38 cellular contexts compared by ENCODE assay signal in genomic region chr3:104594491-104594890, GRCh38.
"Had no signal": no experiment of that assay in that cellular context is flagged by ENCODE, and none has a peak within 500 bp of the region (broad histone marks: within the 10 kb centered on the region; RNA-seq: fewer than 3 reads in every experiment).

No MANE protein-coding gene starts in this region.

- H3K27me3 ChIP-seq: ascending aorta, cardiac muscle cell had no signal

- H3K27ac ChIP-seq: ascending aorta, cardiac muscle cell, VCaP had no signal

- H3K36me3 Mint-ChIP-seq: activated CD4-positive, alpha-beta memory T cell treated with anti-CD3 and anti-CD28 coated beads for 36 hours; activated naive CD4-positive, alpha-beta T cell treated with anti-CD3 and anti-CD28 coated beads, Interleukin-2, amount 50 U/mL, for 72 hours; activated naive CD8-positive, alpha-beta T cell treated with anti-CD3 and anti-CD28 coated beads for 36 hours; brain had no signal

- FAIRE-seq: bronchial epithelial cell, TTC549 had no signal

- H3K9me3 Mint-ChIP-seq: activated B cell treated with CpG ODN at 0.5 μM for 24 hours; activated CD4-positive, alpha-beta memory T cell treated with anti-CD3 and anti-CD28 coated beads for 36 hours; activated CD4-positive, alpha-beta T cell treated with anti-CD3 and anti-CD28 coated beads, Interleukin-2, amount 10 ng/mL, durations not matched to agents 24 days and 14 days; activated CD8-positive, alpha-beta T cell treated with anti-CD3 and anti-CD28 coated beads for 36 hours; activated naive CD4-positive, alpha-beta T cell treated with anti-CD3 and anti-CD28 coated beads for 36 hours; activated naive CD4-positive, alpha-beta T cell treated with anti-CD3 and anti-CD28 coated beads, Interleukin-2, amount 50 U/mL, for 72 hours; activated naive CD8-positive, alpha-beta T cell treated with anti-CD3 and anti-CD28 coated beads for 36 hours; activated T-cell treated with anti-CD3 and anti-CD28 coated beads, Interleukin-2, amount 50 U/mL, for 4 hours; activated T-cell treated with anti-CD3 and anti-CD28 coated beads, Interleukin-2, amount 50 U/mL, for 72 hours; activated T-helper 1 cell treated with anti-CD3 and anti-CD28 coated beads, Interleukin-12 subunit alpha, Interleukin-12 subunit beta, Interleukin-2, Interleukin-4 antibody, amounts not matched to agents 30 ng/mL and 10 ng/mL and 1 ng/mL, durations not matched to agents 14 hours and 24 hours and 36 hours; activated T-helper 17 cell treated with anti-CD3 and anti-CD28 coated beads, Interleukin-2, amount 50 U/mL, for 72 hours; central memory CD8-positive, alpha-beta T cell; T-helper 1 cell treated with Interleukin-12 subunit alpha and Interleukin-12 subunit beta and Interleukin-4 antibody, amounts not matched to agents 30 μg/mL and 1 μg/mL, for 36 hours; T-helper 2 cell treated with Interferon-gamma antibody and Interleukin-4, amounts not matched to agents 5 μg/mL and 100 μg/mL, for 36 hours had no signal

- H3K27ac Mint-ChIP-seq: activated B cell treated with CpG ODN at 0.5 μM for 24 hours; activated CD4-positive, alpha-beta memory T cell treated with anti-CD3 and anti-CD28 coated beads for 36 hours; activated CD4-positive, alpha-beta T cell treated with anti-CD3 and anti-CD28 coated beads, Interleukin-2, amount 10 ng/mL, durations not matched to agents 24 days and 14 days; activated CD8-positive, alpha-beta T cell treated with anti-CD3 and anti-CD28 coated beads for 36 hours; activated naive CD4-positive, alpha-beta T cell treated with anti-CD3 and anti-CD28 coated beads for 36 hours; activated naive CD4-positive, alpha-beta T cell treated with anti-CD3 and anti-CD28 coated beads, Interleukin-2, amount 50 U/mL, for 72 hours; activated naive CD8-positive, alpha-beta T cell treated with anti-CD3 and anti-CD28 coated beads for 36 hours; activated T-cell treated with anti-CD3 and anti-CD28 coated beads, Interleukin-2, amount 50 U/mL, for 72 hours; activated T-helper 1 cell treated with anti-CD3 and anti-CD28 coated beads, Interleukin-12 subunit alpha, Interleukin-12 subunit beta, Interleukin-2, Interleukin-4 antibody, amounts not matched to agents 30 ng/mL and 10 ng/mL and 1 ng/mL, durations not matched to agents 14 hours and 24 hours and 36 hours; activated T-helper 17 cell treated with anti-CD3 and anti-CD28 coated beads, Interleukin-2, amount 50 U/mL, for 72 hours; brain; T-helper 1 cell treated with Interleukin-12 subunit alpha and Interleukin-12 subunit beta and Interleukin-4 antibody, amounts not matched to agents 30 μg/mL and 1 μg/mL, for 36 hours; T-helper 2 cell treated with Interferon-gamma antibody and Interleukin-4, amounts not matched to agents 5 μg/mL and 100 μg/mL, for 36 hours had no signal

- H3K4me3 ChIP-seq: ascending aorta, cardiac muscle cell had no signal

- DNase-seq: activated B cell treated with CpG ODN at 0.5 μM for 24 hours; activated CD4-positive, alpha-beta memory T cell treated with anti-CD3 and anti-CD28 coated beads for 36 hours; activated CD4-positive, alpha-beta T cell treated with anti-CD3 and anti-CD28 coated beads for 4 hours; activated CD4-positive, alpha-beta T cell treated with anti-CD3 and anti-CD28 coated beads, Interleukin-2, amount 10 ng/mL, durations not matched to agents 24 days and 14 days; activated CD4-positive, alpha-beta T cell treated with anti-CD3 and anti-CD28 coated beads, Interleukin-2, amount 50 U/mL, for 1 hour; activated CD4-positive, alpha-beta T cell treated with anti-CD3 and anti-CD28 coated beads, Interleukin-2, amount 50 U/mL, for 4 hours; activated CD4-positive, CD25-positive, alpha-beta regulatory T cell treated with anti-CD3 and anti-CD28 coated beads, Interleukin-2, amount 50 U/mL, for 72 hours; activated CD8-positive, alpha-beta memory T cell treated with anti-CD3 and anti-CD28 coated beads, Interleukin-2, amount 50 U/mL, for 4 hours; activated CD8-positive, alpha-beta T cell treated with anti-CD3 and anti-CD28 coated beads for 36 hours; activated effector memory CD4-positive, alpha-beta T cell treated with anti-CD3 and anti-CD28 coated beads, Interleukin-2, amount 50 U/mL, for 16 hours; activated gamma-delta T cell treated with Interleukin-2 at 50 U/mL for 16 hours; activated naive CD4-positive, alpha-beta T cell; activated naive CD4-positive, alpha-beta T cell treated with anti-CD3 and anti-CD28 coated beads for 36 hours; activated naive CD4-positive, alpha-beta T cell treated with anti-CD3 and anti-CD28 coated beads, Interleukin-2, amount 50 U/mL, for 16 hours; activated naive CD8-positive, alpha-beta T cell treated with anti-CD3 and anti-CD28 coated beads for 36 hours; activated T-cell treated with anti-CD3 and anti-CD28 coated beads for 4 hours; activated T-cell treated with anti-CD3 and anti-CD28 coated beads, Interleukin-2, amount 50 U/mL, for 1 hour; activated T-cell treated with anti-CD3 and anti-CD28 coated beads, Interleukin-2, amount 50 U/mL, for 4 hours; activated T-cell treated with anti-CD3 and anti-CD28 coated beads, Interleukin-2, amount 50 U/mL, for 72 hours; amygdala; anterior cingulate cortex; caudate nucleus; cerebellar nuclear complex; T-helper 1 cell; T-helper 2 cell; T-helper 9 cell had no signal

- H3K4me1 Mint-ChIP-seq: activated CD4-positive, alpha-beta T cell treated with anti-CD3 and anti-CD28 coated beads, Interleukin-2, amount 10 ng/mL, durations not matched to agents 24 days and 14 days; activated T-helper 17 cell treated with anti-CD3 and anti-CD28 coated beads, Interleukin-2, amount 50 U/mL, for 72 hours; central memory CD8-positive, alpha-beta T cell had no signal

- H3K4me3 Mint-ChIP-seq: activated B cell treated with CpG ODN at 0.5 μM for 24 hours; activated CD4-positive, alpha-beta memory T cell treated with anti-CD3 and anti-CD28 coated beads for 36 hours; activated CD4-positive, alpha-beta T cell treated with anti-CD3 and anti-CD28 coated beads, Interleukin-2, amount 10 ng/mL, durations not matched to agents 24 days and 14 days; activated CD8-positive, alpha-beta T cell treated with anti-CD3 and anti-CD28 coated beads for 36 hours; activated naive CD4-positive, alpha-beta T cell treated with anti-CD3 and anti-CD28 coated beads for 36 hours; activated naive CD8-positive, alpha-beta T cell treated with anti-CD3 and anti-CD28 coated beads for 36 hours; activated T-cell treated with anti-CD3 and anti-CD28 coated beads, Interleukin-2, amount 50 U/mL, for 4 hours; activated T-cell treated with anti-CD3 and anti-CD28 coated beads, Interleukin-2, amount 50 U/mL, for 72 hours; activated T-helper 1 cell treated with anti-CD3 and anti-CD28 coated beads, Interleukin-12 subunit alpha, Interleukin-12 subunit beta, Interleukin-2, Interleukin-4 antibody, amounts not matched to agents 30 ng/mL and 10 ng/mL and 1 ng/mL, durations not matched to agents 14 hours and 24 hours and 36 hours; activated T-helper 17 cell treated with anti-CD3 and anti-CD28 coated beads, Interleukin-2, amount 50 U/mL, for 72 hours; brain; central memory CD8-positive, alpha-beta T cell; T-helper 1 cell treated with Interleukin-12 subunit alpha and Interleukin-12 subunit beta and Interleukin-4 antibody, amounts not matched to agents 30 μg/mL and 1 μg/mL, for 36 hours; T-helper 2 cell treated with Interferon-gamma antibody and Interleukin-4, amounts not matched to agents 5 μg/mL and 100 μg/mL, for 36 hours had no signal

- H3K27me3 Mint-ChIP-seq: activated B cell treated with CpG ODN at 0.5 μM for 24 hours; activated CD4-positive, alpha-beta memory T cell treated with anti-CD3 and anti-CD28 coated beads for 36 hours; activated CD4-positive, alpha-beta T cell treated with anti-CD3 and anti-CD28 coated beads, Interleukin-2, amount 10 ng/mL, durations not matched to agents 24 days and 14 days; activated T-helper 17 cell treated with anti-CD3 and anti-CD28 coated beads, Interleukin-2, amount 50 U/mL, for 72 hours; brain; central memory CD8-positive, alpha-beta T cell had no signal

- ATAC-seq: activated CD8-positive, alpha-beta T cell treated with anti-CD3 and anti-CD28 coated beads for 36 hours; activated naive CD4-positive, alpha-beta T cell treated with anti-CD3 and anti-CD28 coated beads, Interleukin-2, amount 50 U/mL, for 72 hours; activated T-cell treated with anti-CD3 and anti-CD28 coated beads, Interleukin-2, amount 50 U/mL, for 4 hours; activated T-cell treated with anti-CD3 and anti-CD28 coated beads, Interleukin-2, amount 50 U/mL, for 72 hours; activated T-helper 17 cell treated with anti-CD3 and anti-CD28 coated beads, Interleukin-2, amount 50 U/mL, for 72 hours had no signal

- H3K36me3 ChIP-seq: ascending aorta, cardiac muscle cell had no signal

- H3K4me1 ChIP-seq: ascending aorta had no signal
